In the genomic region with DNA sequence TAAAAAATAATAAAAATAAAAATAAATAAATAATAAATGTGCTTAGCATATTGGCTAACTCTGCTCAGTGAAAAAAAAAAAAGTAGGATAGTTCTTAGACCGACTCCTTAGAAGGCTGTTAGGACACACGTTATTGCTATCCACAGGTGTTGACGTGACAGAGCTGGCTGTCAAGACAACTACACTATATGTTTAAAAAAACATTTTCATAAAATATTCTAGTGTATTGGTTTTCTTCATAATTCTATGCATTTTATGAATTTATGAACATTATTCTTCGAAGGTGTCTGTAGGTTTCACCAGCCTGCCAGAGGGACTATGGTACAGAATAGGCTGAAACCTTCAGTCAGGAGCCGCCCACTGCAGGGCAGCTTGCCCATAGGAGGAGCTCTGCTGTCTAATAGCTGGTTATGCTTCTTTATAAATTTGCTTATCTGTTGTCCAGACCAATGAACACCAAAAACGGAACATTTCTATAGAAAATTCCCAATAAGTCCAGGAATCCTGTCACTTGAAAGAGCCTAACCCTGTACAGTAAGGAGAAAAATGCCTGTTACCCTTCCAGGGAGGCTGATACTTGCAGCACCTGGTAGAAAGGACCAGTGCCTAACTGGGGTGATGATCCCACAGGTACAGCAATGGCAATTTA, we compare ENCODE assay signal across 16 cellular contexts. TPM values are rescaled to one million over a fixed set of nuclear protein-coding genes. Genes with fewer than 3 reads are reported as not detected.
DNase-seq lines count a peak whose midpoint lies in the region; ATAC-seq and TF ChIP-seq lines count a peak whose summit lies in the region.
"Had no signal": no experiment of that assay in that cellular context is flagged by ENCODE, and none has a peak within 500 bp of the region (broad histone marks: within the 10 kb centered on the region; RNA-seq: fewer than 3 reads in every experiment).

No MANE protein-coding gene starts in this region.

- H3K4me3 ChIP-seq in A673 (ENCODE audit: low read depth, low read length, poor library complexity, severe bottlenecking) (no peak overlapping the region), HUES64 (ENCODE audit: low read length) (no peak overlapping the region), body of pancreas (no peak overlapping the region), left lung (no peak overlapping the region)
- H3K4me3 ChIP-seq: pancreas had no signal

- CTCF ChIA-PET in A673 (lab: Charles Lee) = no interaction called here

- H3K4me1 ChIP-seq in A673 (ENCODE audit: insufficient read depth, low read length, poor library complexity, severe bottlenecking) (peaks cover 5% of the 10 kb centered on the region), HUES64 (ENCODE audit: insufficient read depth, low read length) (peaks cover 58% of the 10 kb centered on the region), body of pancreas (peaks cover 55% of the 10 kb centered on the region), left lung (peaks cover 12 to 42% of the 10 kb centered on the region in 2 donors)

- POLR2A ChIA-PET in A673 (lab: Charles Lee; ENCODE audit: low non-redundant PET) = no interaction called here

- no peak overlapping the region for H3K9ac ChIP-seq in HUES64 (ENCODE audit: low read depth, low read length)

- peak in 1 of 3 donors; percentile 21 for TF ChIP-seq POLR2A in body of pancreas (IDR thresholded peaks at IDR 0.05)

- intact Hi-C loops in A673 (cut with micrococcal nuclease; ENCODE audit: unreplicated experiment) = no loop called here
- intact Hi-C loops in body of pancreas (cut with DNase I) = no loop called here
- intact Hi-C loops in left lung (cut with DNase I) = no loop called here

- H3K27me3 ChIP-seq in A673 (replicated peaks; ENCODE audit: insufficient read depth, low read depth, low read length, poor library complexity) (no peaks in the 10 kb centered on the region), HUES64 (ENCODE audit: insufficient read depth, low read length) (no peaks in the 10 kb centered on the region), body of pancreas (no peaks in the 10 kb centered on the region), left lung (no peaks in the 10 kb centered on the region)
- H3K27me3 ChIP-seq: pancreas had no signal

- DNase-seq in A673 (ENCODE audit: low spot score) (no peak), body of pancreas (no peak), left lung (no peak), NCI-H82 (lab: John Stamatoyannopoulos, UW) (no peak)
- DNase-seq: activated CD8-positive, alpha-beta memory T cell treated with anti-CD3 and anti-CD28 coated beads, Interleukin-2, amount 10 ng/mL, durations not matched to agents 7 days and 5 days; activated naive CD8-positive, alpha-beta T cell treated with anti-CD3 and anti-CD28 coated beads, Interleukin-2, amount 50 U/mL, for 24 hours; C1 segment of cervical spinal cord; effector memory CD8-positive, alpha-beta T cell; NCI-H226; pancreas; stimulated activated CD4-positive, alpha-beta T cell treated with anti-CD3 and anti-CD28 coated beads, Interleukin-2, amount 100 ng/mL, for 24 hours; stimulated activated naive B cell treated with anti-CD40 and anti-IgM and Interleukin-4, amounts not matched to agents 10 μg/mL and 1 μg/mL and 100 μg/mL, for 72 hours had no signal

- H3K36me3 ChIP-seq in A673 (ENCODE audit: insufficient read depth, low read length, poor library complexity, severe bottlenecking) (no peaks in the 10 kb centered on the region), HUES64 (ENCODE audit: insufficient read depth, low read length) (no peaks in the 10 kb centered on the region), body of pancreas (replicated peaks in 1 of 2; ENCODE audit: insufficient read depth in 1 of 2, low read depth in 2 of 2) (no peaks in the 10 kb centered on the region), left lung (peaks cover 0 to 24% of the 10 kb centered on the region in 2 donors)

- no peaks in the 10 kb centered on the region for H3K9me3 ChIP-seq in A673 (ENCODE audit: low read depth, low read length, poor library complexity, severe bottlenecking)
- no peaks in the 10 kb centered on the region for H3K9me3 ChIP-seq in HUES64 (ENCODE audit: insufficient read depth, low read depth, low read length)
- H3K9me3 ChIP-seq in body of pancreas = no peaks in the 10 kb centered on the region
- no peaks in the 10 kb centered on the region for H3K9me3 ChIP-seq in left lung
- H3K9me3 ChIP-seq: pancreas had no signal

- no TSS peak for BruUV-seq in A673 (replicated peaks; lab: Mats Ljungman, UMichigan)

- ATAC-seq in body of pancreas = no peak
- peak; percentile 8 for ATAC-seq in left lung
- no peak for ATAC-seq in HG03565 (IDR thresholded peaks at IDR 0.05; ENCODE audit: unreplicated experiment)
- ATAC-seq in GM19397 (IDR thresholded peaks at IDR 0.05; ENCODE audit: unreplicated experiment) = no peak
- ATAC-seq in GM19395 (IDR thresholded peaks at IDR 0.05; ENCODE audit: unreplicated experiment) = no peak
- ATAC-seq: activated CD8-positive, alpha-beta memory T cell treated with anti-CD3 and anti-CD28 coated beads, Interleukin-2, amount 10 ng/mL, durations not matched to agents 7 days and 5 days; activated naive CD8-positive, alpha-beta T cell treated with anti-CD3 and anti-CD28 coated beads, Interleukin-2, amount 50 U/mL, for 24 hours; effector memory CD8-positive, alpha-beta T cell; stimulated activated naive B cell treated with anti-CD40 and anti-IgM and Interleukin-4, amounts not matched to agents 10 μg/mL and 1 μg/mL and 100 μg/mL, for 72 hours had no signal

- TF ChIP-seq CTCF in A673 (conservative IDR thresholded peaks at IDR 0.05; ENCODE audit: low read depth, low read length) (0 out of 2 replicates have a peak, but pooled peaks have one; percentile 15), body of pancreas (IDR thresholded peaks at IDR 0.05) (no peak), left lung (IDR thresholded peaks at IDR 0.05) (no peak)

- WGBS in HUES64 = 92% methylated on average over 5 of the region's 6 CpGs
- WGBS in body of pancreas, 2 donors = 83 to 87% methylated on average over 6 of the region's 6 CpGs

- no peak overlapping the region for H3K27ac ChIP-seq in A673 (ENCODE audit: low read depth, low read length, poor library complexity, severe bottlenecking)
- H3K27ac ChIP-seq in HUES64 (ENCODE audit: low read depth, low read length) = peak overlapping the region; percentile 95; the same call in 1 of the 2 replicates
- peak overlapping the region in 3 of 4 donors; percentile 46 to 86 (median 62) for H3K27ac ChIP-seq in body of pancreas
- H3K27ac ChIP-seq in left lung = peak overlapping the region in 1 of 2 donors; percentile 14

RNA-seq across cellular contexts. Expression of a gene that starts 9.1 kb away (rescaled TPM):
- total RNA-seq in A673 (2021) = 0.28 TPM in 1 of 2 replicates, not detected in the other
- polyA plus RNA-seq in HUES64 (2013, experiment 1 of 2) = 0.95 TPM
- 0.63 TPM for polyA plus RNA-seq in HUES64 (2013, experiment 2 of 2)
- total RNA-seq in body of pancreas = 100 to 1,000 TPM; 104 to 168 TPM
- total RNA-seq in left lung = 100 to 1,000 TPM; 249 to 283 TPM
- total RNA-seq: activated CD8-positive, alpha-beta memory T cell treated with anti-CD3 and anti-CD28 coated beads, Interleukin-2, amount 10 ng/mL, durations not matched to agents 7 days and 5 days had no signal

RNA-seq across cellular contexts. Expression of a gene that starts 34.9 kb away (rescaled TPM):
- 0.37 and 1.5 TPM in 2 replicates for total RNA-seq in A673 (2021)
- 3.4 TPM for polyA plus RNA-seq in HUES64 (2013, experiment 1 of 2)
- 3.4 TPM for polyA plus RNA-seq in HUES64 (2013, experiment 2 of 2)
- 10 to 100 TPM in 1 of 2 donors, 1 to 10 TPM in 1; 7.9 to 13.2 TPM for total RNA-seq in body of pancreas
- 1 to 10 TPM; 8.5 to 8.8 TPM for total RNA-seq in left lung
- total RNA-seq: activated CD8-positive, alpha-beta memory T cell treated with anti-CD3 and anti-CD28 coated beads, Interleukin-2, amount 10 ng/mL, durations not matched to agents 7 days and 5 days had no signal

Comparison
In these comparisons a context has a peak if more than half of its experiments do, and no peak if none do; other contexts are left out.
1. RNA of a gene that starts 9.1 kb away (total RNA-seq): 249 to 283 TPM in left lung and 104 to 168 TPM in body of pancreas; 0.28 TPM in A673; every median in the first group is over 10 times any median in the second.